In the genomic region with DNA sequence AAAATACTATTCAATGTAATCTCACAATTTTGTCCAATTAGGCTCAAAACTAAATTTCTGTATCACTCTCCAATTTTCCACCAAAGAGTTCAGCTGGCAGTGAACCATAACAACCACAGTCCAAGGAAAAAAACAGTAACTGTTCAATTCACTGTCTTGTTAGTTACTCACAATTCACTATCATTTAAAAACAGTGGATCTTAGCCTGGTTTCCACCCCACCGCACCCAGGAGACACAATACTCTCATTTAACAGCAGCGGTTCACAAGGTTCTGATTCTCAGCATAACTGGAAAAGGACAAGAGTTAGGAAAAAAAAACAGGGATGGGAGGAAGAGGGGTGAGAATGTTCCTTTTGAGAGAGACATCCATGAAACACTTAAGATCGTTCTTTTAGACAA, we compare ENCODE assay signal across 9 cellular contexts. TPM values are rescaled to one million over a fixed set of nuclear protein-coding genes. Genes with fewer than 3 reads are reported as not detected.
DNase-seq lines count a peak whose midpoint lies in the region; ATAC-seq and TF ChIP-seq lines count a peak whose summit lies in the region.
"Had no signal": no experiment of that assay in that cellular context is flagged by ENCODE, and none has a peak within 500 bp of the region (broad histone marks: within the 10 kb centered on the region; RNA-seq: fewer than 3 reads in every experiment).

No MANE protein-coding gene starts in this region.

- intact Hi-C loops in left ventricle myocardium inferior (cut with micrococcal nuclease) = loop anchor here (5.0 to 10.0 kb wide), 2 partner anchors 92 to 220 kb away; no protein-coding TSS in a partner anchor
- intact Hi-C loops in activated CD4-positive, alpha-beta memory T cell treated with anti-CD3 and anti-CD28 coated beads for 36 hours (cut with micrococcal nuclease) = loop anchor here (1.0 to 2.0 kb wide), 4 partner anchors 94 to 238 kb away; no protein-coding TSS in a partner anchor
- intact Hi-C loops in left lung (cut with DNase I) = loop anchor here in 1 of 2 donors (10.0 kb wide), 1 partner anchor 222 kb away; no protein-coding TSS in a partner anchor
- intact Hi-C loops in PC-3 (cut with micrococcal nuclease) = loop anchor here (1.0 to 5.0 kb wide), 5 partner anchors 38 to 239 kb away; no protein-coding TSS in a partner anchor

- no peaks in the 10 kb centered on the region for H3F3A ChIP-seq in PC-3 (ENCODE audit: low read length, unreplicated experiment)

- peaks cover 95% of the 10 kb centered on the region for H3K79me2 ChIP-seq in PC-3 (ENCODE audit: low read length)

- no peaks in the 10 kb centered on the region for H3K9me3 ChIP-seq in cardiac muscle cell (ENCODE audit: low read depth)
- H3K9me3 ChIP-seq in left ventricle myocardium inferior (replicated peaks) = no peaks in the 10 kb centered on the region
- no peaks in the 10 kb centered on the region for H3K9me3 ChIP-seq in left lung
- no peaks in the 10 kb centered on the region for H3K9me3 ChIP-seq in PC-3 (ENCODE audit: low read length)

- CTCF ChIA-PET in activated CD4-positive, alpha-beta memory T cell treated with anti-CD3 and anti-CD28 coated beads for 36 hours (lab: Charles Lee) = interaction anchor here (1.3 to 2.1 kb wide), 9 partner anchors 11 to 362 kb away, joined by 3 to 12 read pairs (median 5); no protein-coding TSS in a partner anchor
- CTCF ChIA-PET in PC-3 (lab: Charles Lee) = interaction anchor here (1.0 to 1.5 kb wide), 2 partner anchors 96 to 169 kb away, joined by 3 to 9 read pairs; no protein-coding TSS in a partner anchor

- POLR2A ChIA-PET in activated CD4-positive, alpha-beta memory T cell treated with anti-CD3 and anti-CD28 coated beads for 36 hours (lab: Charles Lee) = interaction anchor here (0.6 kb wide), 1 partner anchor 472 kb away, joined by 3 read pairs; no protein-coding TSS in a partner anchor
- POLR2A ChIA-PET in PC-3 (lab: Charles Lee; ENCODE audit: unreplicated experiment) = no interaction called here

- H3K4me2 ChIP-seq in PC-3 (ENCODE audit: low read length) = no peak overlapping the region

- H3K36me3 Mint-ChIP-seq in activated CD4-positive, alpha-beta memory T cell treated with anti-CD3 and anti-CD28 coated beads for 36 hours = peaks cover 1% of the 10 kb centered on the region

- no peaks in the 10 kb centered on the region for H3K9me2 ChIP-seq in PC-3 (replicated peaks; ENCODE audit: low read length)

- H3K9me3 Mint-ChIP-seq in activated CD4-positive, alpha-beta memory T cell treated with anti-CD3 and anti-CD28 coated beads for 36 hours = no peaks in the 10 kb centered on the region

- DNase-seq in cardiac muscle cell (ENCODE audit: low read depth in 1 of 2, low spot score in 1 of 2) = no peak
- DNase-seq in left ventricle myocardium inferior = no peak
- no peak for DNase-seq in activated CD4-positive, alpha-beta memory T cell treated with anti-CD3 and anti-CD28 coated beads for 36 hours
- DNase-seq in left lung = no peak
- no peak for DNase-seq in DMS114 treated with DMSO at 0.1 percent for 48 hours (lab: John Stamatoyannopoulos, UW; ENCODE audit: unreplicated experiment)
- DNase-seq in pons (ENCODE audit: low spot score) = no peak
- DNase-seq in effector CD4-positive, alpha-beta T cell = no peak
- no peak for DNase-seq in PC-3
- DNase-seq: stimulated activated CD4-positive, alpha-beta T cell treated with anti-CD3 and anti-CD28 coated beads, Interleukin-2, amount 100 ng/mL, for 24 hours had no signal

- no peak overlapping the region for H3K4me3 Mint-ChIP-seq in activated CD4-positive, alpha-beta memory T cell treated with anti-CD3 and anti-CD28 coated beads for 36 hours

- H3K27ac Mint-ChIP-seq in activated CD4-positive, alpha-beta memory T cell treated with anti-CD3 and anti-CD28 coated beads for 36 hours = peak overlapping the region; percentile 74

- no peaks in the 10 kb centered on the region for H3K36me3 ChIP-seq in cardiac muscle cell
- H3K36me3 ChIP-seq in left ventricle myocardium inferior = no peaks in the 10 kb centered on the region
- no peaks in the 10 kb centered on the region for H3K36me3 ChIP-seq in left lung
- H3K36me3 ChIP-seq in PC-3 (ENCODE audit: low read depth, low read length) = no peaks in the 10 kb centered on the region

- no peak overlapping the region for H2AFZ ChIP-seq in PC-3 (ENCODE audit: low read length)

- H3K4me1 Mint-ChIP-seq in activated CD4-positive, alpha-beta memory T cell treated with anti-CD3 and anti-CD28 coated beads for 36 hours (ENCODE audit: low read depth) = peaks cover 26% of the 10 kb centered on the region

- H3K27me3 ChIP-seq in cardiac muscle cell (no peaks in the 10 kb centered on the region), left ventricle myocardium inferior (ENCODE audit: low read depth) (no peaks in the 10 kb centered on the region), left lung (no peaks in the 10 kb centered on the region), PC-3 (ENCODE audit: low read length) (no peaks in the 10 kb centered on the region)

- BruUV-seq in PC-3 (replicated peaks; lab: Mats Ljungman, UMichigan) = no TSS peak

- H3K27ac ChIP-seq in cardiac muscle cell (peak overlapping the region; percentile 52), left ventricle myocardium inferior (replicated peaks) (no peak overlapping the region), left lung (peak overlapping the region in 1 of 2 donors; percentile 5), PC-3 (ENCODE audit: low read length) (no peak overlapping the region)

- TF ChIP-seq CTCF in cardiac muscle cell (IDR thresholded peaks at IDR 0.05; ENCODE audit: low read depth, low read length) (no peak), left ventricle myocardium inferior (IDR thresholded peaks at IDR 0.05; ENCODE audit: borderline replicate concordance) (no peak), left lung (IDR thresholded peaks at IDR 0.05) (no peak), PC-3 (conservative IDR thresholded peaks at IDR 0.05; ENCODE audit: low read depth, low read length) (no peak)

- H3K9ac ChIP-seq in PC-3 (ENCODE audit: low read length) = no peak overlapping the region

- peak; percentile 22 for ATAC-seq in left lung
- no peak for ATAC-seq in PC-3

- peaks cover 24% of the 10 kb centered on the region for H3K4me1 ChIP-seq in cardiac muscle cell (ENCODE audit: low read depth)
- peaks cover 57% of the 10 kb centered on the region for H3K4me1 ChIP-seq in left ventricle myocardium inferior
- peaks cover 4 to 67% of the 10 kb centered on the region in 2 donors for H3K4me1 ChIP-seq in left lung
- peaks cover 21% of the 10 kb centered on the region for H3K4me1 ChIP-seq in PC-3 (ENCODE audit: insufficient read depth, low read length)

- peaks cover 35% of the 10 kb centered on the region; the same call in 1 of the 2 replicates for H4K20me1 ChIP-seq in PC-3 (ENCODE audit: low read length)

- H3K27me3 Mint-ChIP-seq in activated CD4-positive, alpha-beta memory T cell treated with anti-CD3 and anti-CD28 coated beads for 36 hours = no peaks in the 10 kb centered on the region

- H3K4me3 ChIP-seq in cardiac muscle cell (no peak overlapping the region), left ventricle myocardium inferior (no peak overlapping the region), left lung (no peak overlapping the region), PC-3 (ENCODE audit: low read length) (no peak overlapping the region)

RNA-seq across cellular contexts. Expression of a gene that starts 40.5 kb away (rescaled TPM):
- 49.5 and 94.3 TPM in 2 replicates for total RNA-seq in cardiac muscle cell
- polyA plus RNA-seq in cardiac muscle cell = 31.3 and 39.2 TPM in 2 replicates
- 55.0 TPM for total RNA-seq in left ventricle myocardium inferior
- total RNA-seq in activated CD4-positive, alpha-beta memory T cell treated with anti-CD3 and anti-CD28 coated beads for 36 hours = 10 to 100 TPM; 37.7 to 41.4 TPM
- 100 to 1,000 TPM in 1 of 2 donors, 10 to 100 TPM in 1; 98.6 to 123 TPM for total RNA-seq in left lung
- 61.2 and 71.6 TPM in 2 replicates for total RNA-seq in PC-3 (2014; rRNA removed)
